1 cellular context compared by ENCODE assay signal in genomic region chr16:85306071-85306792, GRCh38.
TF ChIP-seq lines count a peak whose summit lies in the region.

No MANE protein-coding gene starts in this region.

TF ChIP-seq in K562, 482 proteins besides CTCF, POLR2A, EP300 and RAD21 (continued from another document and continues in another):
- TF ChIP-seq HOMEZ (CRISPR knock-in tag; IDR thresholded peaks at IDR 0.05), result no peak
- no peak for TF ChIP-seq COPS2 (conservative IDR thresholded peaks at IDR 0.05)
- no peak for TF ChIP-seq ZNF217 (CRISPR knock-in tag; IDR thresholded peaks at IDR 0.05)
- TF ChIP-seq NUFIP1 (IDR thresholded peaks at IDR 0.05; ENCODE audit: partially characterized antibody), result peak; percentile 65
- no peak for TF ChIP-seq TSHZ1 (CRISPR knock-in tag; IDR thresholded peaks at IDR 0.05)
- TF ChIP-seq SMARCB1 (IDR thresholded peaks at IDR 0.05; ENCODE audit: insufficient read length, low read depth), result no peak
- peak; percentile 59; the same call in 1 of the 2 replicates for TF ChIP-seq NFE2 (IDR thresholded peaks at IDR 0.05; ENCODE audit: low read depth)
- TF ChIP-seq CXXC5 (CRISPR knock-in tag; IDR thresholded peaks at IDR 0.05), result peak; percentile 88
- no peak for TF ChIP-seq ZNF740 (CRISPR knock-in tag; IDR thresholded peaks at IDR 0.05)
- TF ChIP-seq ZNF740 (tag; IDR thresholded peaks at IDR 0.05), result no peak
- no peak for TF ChIP-seq ZNF324 (CRISPR knock-in tag; IDR thresholded peaks at IDR 0.05)
- TF ChIP-seq ZNF407 (IDR thresholded peaks at IDR 0.05; ENCODE audit: low read depth), result no peak
- peak; percentile 21 to 27; a peak in 1 of 4 replicates for TF ChIP-seq TBL1XR1 (IDR thresholded peaks at IDR 0.05; ENCODE audit: low read length in 2 of 2)
- peak; percentile 61; the same call in 1 of the 2 replicates for TF ChIP-seq NR2C1 (IDR thresholded peaks at IDR 0.05)
- TF ChIP-seq NR2C1 (tag; IDR thresholded peaks at IDR 0.05), result peak; percentile 55; the same call in 1 of the 2 replicates
- no peak; the same call in 1 of the 2 replicates for TF ChIP-seq DMBX1 (CRISPR knock-in tag; IDR thresholded peaks at IDR 0.05; ENCODE audit: borderline replicate concordance)
- no peak for TF ChIP-seq TCF3 (CRISPR knock-in tag; IDR thresholded peaks at IDR 0.05)
- peak in 1 of 2 experiments; percentile 74; a peak in 1 of 4 replicates for TF ChIP-seq ZNF639 (CRISPR knock-in tag; conservative IDR thresholded peaks at IDR 0.05 in 1 of 2, IDR thresholded peaks at IDR 0.05 in 1 of 2)
- TF ChIP-seq WHSC1 (IDR thresholded peaks at IDR 0.05; ENCODE audit: low read length), result no peak
- TF ChIP-seq MEF2D (tag; conservative IDR thresholded peaks at IDR 0.05; ENCODE audit: low read depth), result peak; percentile 60; the same call in 1 of the 2 replicates
- TF ChIP-seq ELF2 (CRISPR knock-in tag; IDR thresholded peaks at IDR 0.05), result 0 out of 2 replicates have a peak, but pooled peaks have one; percentile 24
- TF ChIP-seq TFE3 (CRISPR knock-in tag; IDR thresholded peaks at IDR 0.05), result peak; percentile 66
- no peak for TF ChIP-seq FUS (optimal IDR thresholded peaks at IDR 0.05; ENCODE audit: low read depth, low read length)
- TF ChIP-seq ATF7 (IDR thresholded peaks at IDR 0.05), result peak; percentile 84
- no peak for TF ChIP-seq TRIM24 (IDR thresholded peaks at IDR 0.05)
- 0 out of 2 replicates have a peak, but pooled peaks have one; percentile 36 for TF ChIP-seq ESRRA (IDR thresholded peaks at IDR 0.05; ENCODE audit: borderline replicate concordance, low read depth)
- peak; percentile 77 for TF ChIP-seq MYC (IDR thresholded peaks at IDR 0.05; ENCODE audit: low read depth, low read length)
- TF ChIP-seq MYC (CRISPR knock-in tag; IDR thresholded peaks at IDR 0.05; ENCODE audit: borderline replicate concordance, low read depth), result no peak; the same call in none of the 2 replicates
- TF ChIP-seq CBX3 (IDR thresholded peaks at IDR 0.05; ENCODE audit: borderline replicate concordance in 1 of 2, low read length in 2 of 2), result peak in 1 of 2 experiments; percentile 48; a peak in 1 of 3 replicates
- TF ChIP-seq MEIS2 (IDR thresholded peaks at IDR 0.05; ENCODE audit: partially characterized antibody), result peak; percentile 33
- TF ChIP-seq NCOA6 (IDR thresholded peaks at IDR 0.05), result no peak
- peak in 1 of 3 experiments; percentile 63; a peak in 1 of 6 replicates for TF ChIP-seq ZBTB11 (CRISPR knock-in tag; IDR thresholded peaks at IDR 0.05)
- no peak for TF ChIP-seq CCAR2 (IDR thresholded peaks at IDR 0.05; ENCODE audit: low read depth, low read length)
- no peak for TF ChIP-seq ZNF253 (CRISPR knock-in tag; conservative IDR thresholded peaks at IDR 0.05)
- no peak for TF ChIP-seq ZHX1 (conservative IDR thresholded peaks at IDR 0.05; ENCODE audit: low read length)
